Comparison of ENCODE assay signal across 8 cellular contexts in the genomic region with DNA sequence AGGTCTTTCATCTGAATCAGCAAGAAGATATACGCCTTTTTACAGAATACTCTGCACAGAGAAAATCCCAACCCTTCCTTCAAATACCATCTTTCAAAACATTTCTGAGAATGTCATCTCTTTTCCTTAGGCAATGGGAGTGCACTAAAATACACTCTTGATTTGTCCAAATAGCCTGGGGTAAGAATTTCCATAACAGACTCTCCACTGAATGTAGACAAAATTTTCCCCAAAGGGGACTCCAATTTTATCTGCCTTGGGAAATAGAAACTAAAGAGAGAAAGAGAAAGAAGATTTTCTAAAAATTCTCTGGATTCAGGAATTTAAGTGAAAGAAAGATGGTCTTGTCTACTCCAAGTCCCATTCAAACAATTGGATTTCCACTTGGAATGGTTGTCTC.
"Had no signal": no experiment of that assay in that cellular context is flagged by ENCODE, and none has a peak within 500 bp of the region (broad histone marks: within the 10 kb centered on the region; RNA-seq: fewer than 3 reads in every experiment).

No MANE protein-coding gene starts in this region.

- ATAC-seq: HepG2 had no signal

- H3K9ac ChIP-seq: KMS-11 had no signal

- H3K4me2 ChIP-seq: KMS-11 had no signal

- H3K27ac Mint-ChIP-seq: H9, IgD-negative memory B cell had no signal

- H3K4me1 Mint-ChIP-seq: IgD-negative memory B cell had no signal

- DNase-seq: GOT3, H9, HCEC 1CT, KBM-7 had no signal

- H3K27me3 Mint-ChIP-seq: IgD-negative memory B cell had no signal

- H3K4me3 Mint-ChIP-seq: H9, IgD-negative memory B cell had no signal

- H3K36me3 Mint-ChIP-seq: IgD-negative memory B cell had no signal

- FAIRE-seq: HepG2 had no signal

- H3K27ac ChIP-seq: HL-60, KMS-11 had no signal
